ENCODE assay signal across 2 cellular contexts in the genomic region with DNA sequence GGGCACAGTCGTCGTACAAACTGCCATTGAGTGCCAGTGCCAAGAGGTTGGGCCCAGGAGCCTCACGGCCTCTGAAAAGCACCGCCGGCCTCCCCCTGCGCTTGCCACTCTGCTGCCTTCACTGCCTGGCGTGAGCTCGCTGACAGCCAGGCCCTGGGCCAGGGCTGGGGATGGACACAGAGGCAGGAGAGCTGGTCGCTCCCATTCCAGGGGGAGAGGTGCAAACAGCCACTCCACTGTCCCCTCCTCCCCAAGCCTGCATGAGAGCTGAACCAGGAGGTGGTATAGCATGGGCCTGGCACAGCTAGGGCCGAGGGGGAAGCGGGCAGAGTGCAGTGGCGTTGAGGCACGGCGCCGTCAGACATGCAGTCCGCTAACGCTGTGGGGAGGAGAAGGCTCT.
A peak's percentile ranks its signal among the peaks of the same experiment; 100 is the strongest.
TF ChIP-seq lines count a peak whose summit lies in the region.

No MANE protein-coding gene starts in this region.

TF ChIP-seq in HepG2, 621 proteins besides CTCF, POLR2A, EP300 and RAD21:
- TF ChIP-seq ZNF317 (CRISPR knock-in tag; IDR thresholded peaks at IDR 0.05) (no peak), AKAP8 (CRISPR knock-in tag; IDR thresholded peaks at IDR 0.05) (0 out of 2 replicates have a peak, but pooled peaks have one; percentile 43), POLR2AphosphoS5 (IDR thresholded peaks at IDR 0.05; ENCODE audit: low read depth, low read length) (peak; percentile 21; the same call in 1 of the 2 replicates), PAX8 (CRISPR knock-in tag; IDR thresholded peaks at IDR 0.05; ENCODE audit: borderline replicate concordance) (no peak), TOPORS (CRISPR knock-in tag; IDR thresholded peaks at IDR 0.05) (no peak), KDM5A (IDR thresholded peaks at IDR 0.05; ENCODE audit: borderline replicate concordance, low read length) (no peak), MTA1 (CRISPR knock-in tag; IDR thresholded peaks at IDR 0.05; ENCODE audit: borderline replicate concordance) (no peak), ZNF816 (CRISPR knock-in tag; IDR thresholded peaks at IDR 0.05; ENCODE audit: borderline replicate concordance) (no peak), HNRNPL (IDR thresholded peaks at IDR 0.05; ENCODE audit: low read depth, low read length) (0 out of 2 replicates have a peak, but pooled peaks have one; percentile 10), ZNF570 (CRISPR knock-in tag; IDR thresholded peaks at IDR 0.05; ENCODE audit: borderline replicate concordance) (no peak), ZNF333 (CRISPR knock-in tag; IDR thresholded peaks at IDR 0.05; ENCODE audit: borderline replicate concordance) (peak; percentile 18; the same call in 1 of the 2 replicates), ZNF510 (CRISPR knock-in tag; IDR thresholded peaks at IDR 0.05; ENCODE audit: low read depth) (no peak)
- TF ChIP-seq, protein P1, sequence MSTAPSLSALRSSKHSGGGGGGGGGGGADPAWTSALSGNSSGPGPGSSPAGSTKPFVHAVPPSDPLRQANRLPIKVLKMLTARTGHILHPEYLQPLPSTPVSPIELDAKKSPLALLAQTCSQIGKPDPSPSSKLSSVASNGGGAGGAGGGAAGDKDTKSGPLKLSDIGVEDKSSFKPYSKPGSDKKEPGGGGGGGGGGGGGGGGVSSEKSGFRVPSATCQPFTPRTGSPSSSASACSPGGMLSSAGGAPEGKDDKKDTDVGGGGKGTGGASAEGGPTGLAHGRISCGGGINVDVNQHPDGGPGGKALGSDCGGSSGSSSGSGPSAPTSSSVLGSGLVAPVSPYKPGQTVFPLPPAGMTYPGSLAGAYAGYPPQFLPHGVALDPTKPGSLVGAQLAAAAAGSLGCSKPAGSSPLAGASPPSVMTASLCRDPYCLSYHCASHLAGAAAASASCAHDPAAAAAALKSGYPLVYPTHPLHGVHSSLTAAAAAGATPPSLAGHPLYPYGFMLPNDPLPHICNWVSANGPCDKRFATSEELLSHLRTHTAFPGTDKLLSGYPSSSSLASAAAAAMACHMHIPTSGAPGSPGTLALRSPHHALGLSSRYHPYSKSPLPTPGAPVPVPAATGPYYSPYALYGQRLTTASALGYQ (CRISPR knock-in tag; IDR thresholded peaks at IDR 0.05), result no peak

TF ChIP-seq in K562, 482 proteins besides CTCF, POLR2A, EP300 and RAD21:
- TF ChIP-seq ZNF217 (CRISPR knock-in tag; IDR thresholded peaks at IDR 0.05) (no peak), NR2C2 (CRISPR knock-in tag; IDR thresholded peaks at IDR 0.05) (no peak), NR2C2 (tag; IDR thresholded peaks at IDR 0.05) (no peak), NFIX (CRISPR knock-in tag; IDR thresholded peaks at IDR 0.05; ENCODE audit: low read depth) (no peak), PURB (CRISPR knock-in tag; IDR thresholded peaks at IDR 0.05; ENCODE audit: low read depth) (no peak), CSDE1 (IDR thresholded peaks at IDR 0.05) (no peak)
